ENCODE assay signal across 10 cellular contexts in genomic region chr5:157485811-157486739, GRCh38.
A peak's percentile ranks its signal among the peaks of the same experiment; 100 is the strongest.
DNase-seq lines count a peak whose midpoint lies in the region; ATAC-seq, FAIRE-seq and TF ChIP-seq lines count a peak whose summit lies in the region.
"Had no signal": no experiment of that assay in that cellular context is flagged by ENCODE, and none has a peak within 500 bp of the region (broad histone marks: within the 10 kb centered on the region; RNA-seq: fewer than 3 reads in every experiment).

No MANE protein-coding gene starts in this region.

- no peak overlapping the region for H3K4me3 ChIP-seq in GM06990 (replicated peaks; ENCODE audit: low read depth, low read length)
- H3K4me3 ChIP-seq in effector memory CD4-positive, alpha-beta T cell (ENCODE audit: insufficient read depth, low read depth, low read length, poor library complexity, severe bottlenecking), result no peak overlapping the region

- H3K4me1 ChIP-seq in effector memory CD4-positive, alpha-beta T cell (ENCODE audit: control insufficient read depth, insufficient read depth, low read length, poor library complexity, severe bottlenecking), result peaks cover 21% of the 10 kb centered on the region

- peaks cover 11% of the 10 kb centered on the region for H3K36me3 ChIP-seq in GM06990 (ENCODE audit: control insufficient read depth, insufficient read depth, low read length)
- H3K36me3 ChIP-seq in effector memory CD4-positive, alpha-beta T cell (ENCODE audit: control insufficient read depth, insufficient read depth, low read length), result peaks cover 80% of the 10 kb centered on the region

- H3K9me3 ChIP-seq in effector memory CD4-positive, alpha-beta T cell (ENCODE audit: control insufficient read depth, low read length), result no peaks in the 10 kb centered on the region

- H3K27me3 ChIP-seq in GM06990 (replicated peaks; ENCODE audit: control insufficient read depth, insufficient read depth, low read length), result no peaks in the 10 kb centered on the region
- no peaks in the 10 kb centered on the region for H3K27me3 ChIP-seq in effector memory CD4-positive, alpha-beta T cell (replicated peaks; ENCODE audit: control insufficient read depth, insufficient read depth, low read length, poor library complexity, severe bottlenecking)

- peak overlapping the region; percentile 13 for H3K27ac ChIP-seq in effector memory CD4-positive, alpha-beta T cell (ENCODE audit: insufficient read depth, low read length, poor library complexity, severe bottlenecking)

- peak; percentile 61 for ATAC-seq in GM19324 (IDR thresholded peaks at IDR 0.05; ENCODE audit: low FRiP score, unreplicated experiment)
- peak; percentile 55 for ATAC-seq in HG03064 (IDR thresholded peaks at IDR 0.05; ENCODE audit: low read depth, unreplicated experiment)
- no peak for ATAC-seq in HG02623 (IDR thresholded peaks at IDR 0.05; ENCODE audit: unreplicated experiment)
- ATAC-seq: naive thymus-derived CD8-positive, alpha-beta T cell had no signal

- FAIRE-seq in urothelium cell line (lab: Jason Lieb, UNC), result no peak
- FAIRE-seq: bronchial epithelial cell had no signal

- DNase-seq in GM06990 (ENCODE audit: extremely low read depth, insufficient read length) (peak; percentile 37), HK-2 (ENCODE audit: unreplicated experiment) (no peak), cerebellar cortex (ENCODE audit: low spot score) (no peak), urothelium cell line (ENCODE audit: low spot score) (no peak)
- DNase-seq in effector memory CD4-positive, alpha-beta T cell, result no peak
- DNase-seq: naive thymus-derived CD8-positive, alpha-beta T cell had no signal

- TF ChIP-seq CTCF in GM06990 (IDR thresholded peaks at IDR 0.05; ENCODE audit: insufficient read depth, low read length, poor library complexity, severe bottlenecking), result no peak
